In the genomic region with DNA sequence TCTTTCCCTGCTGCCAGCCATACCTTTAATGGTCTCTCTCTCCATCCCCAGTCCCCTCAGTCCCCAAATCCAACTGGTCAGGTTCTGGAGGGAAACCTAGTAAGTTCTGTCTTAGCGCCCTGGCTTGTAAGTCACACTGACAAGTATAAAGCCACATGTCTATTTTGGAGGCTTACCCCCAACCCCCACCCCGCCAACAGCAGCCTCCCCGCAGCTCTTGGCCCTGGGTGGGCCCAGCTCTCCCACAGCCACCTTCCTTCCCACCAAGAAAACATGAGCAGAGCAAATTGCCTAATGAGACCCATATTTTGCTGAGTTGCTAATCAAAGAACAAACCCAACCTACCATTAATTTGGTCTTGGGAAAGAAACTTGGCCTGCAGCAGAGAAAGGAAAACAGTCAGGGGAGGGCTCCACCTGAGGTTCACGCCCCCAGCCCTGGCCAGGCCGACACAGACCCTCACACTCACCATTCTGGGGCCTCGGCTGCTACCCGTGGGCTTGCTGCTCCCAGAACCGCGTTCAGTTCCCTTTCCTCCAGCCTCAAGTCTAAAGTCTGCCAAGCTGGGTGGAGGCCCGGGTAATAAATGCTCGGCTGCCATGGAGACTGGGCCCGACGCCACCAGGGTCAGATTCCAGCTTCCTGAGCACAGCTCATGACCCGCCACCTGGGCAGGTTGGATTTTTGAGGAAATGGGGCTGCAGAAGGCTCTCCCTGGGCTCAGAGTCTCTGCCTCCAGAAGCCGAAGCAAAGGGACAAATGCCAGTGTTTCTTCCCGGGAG, we compare ENCODE assay signal across 7 cellular contexts. TPM values are rescaled to one million over a fixed set of nuclear protein-coding genes. Genes with fewer than 3 reads are reported as not detected.
DNase-seq lines count a peak whose midpoint lies in the region; ATAC-seq and TF ChIP-seq lines count a peak whose summit lies in the region.

A gene with protein sequence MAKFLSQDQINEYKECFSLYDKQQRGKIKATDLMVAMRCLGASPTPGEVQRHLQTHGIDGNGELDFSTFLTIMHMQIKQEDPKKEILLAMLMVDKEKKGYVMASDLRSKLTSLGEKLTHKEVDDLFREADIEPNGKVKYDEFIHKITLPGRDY (minus strand): TSS at position 557 of the 782 bp plus-strand sequence. CDS start 85 bp downstream, at position 472.

- no peaks in the 10 kb centered on the region for H3K27me3 Mint-ChIP-seq in T-helper 17 cell

- H3K36me3 Mint-ChIP-seq in T-helper 17 cell (ENCODE audit: low read depth): no peaks in the 10 kb centered on the region

- H3K4me3 ChIP-seq in HUES6 (ENCODE audit: low read depth, low read length): no peak within 1 kb of the TSS
- no peak within 1 kb of the TSS for H3K4me3 ChIP-seq in iPS-20b (ENCODE audit: low read length)
- H3K4me3 ChIP-seq in stomach: peak within 1 kb of the TSS; percentile 22 to 40 (median 34)
- H3K4me3 ChIP-seq in Karpas-422 (ENCODE audit: low read length): no peak within 1 kb of the TSS

- WGBS in stomach, 5 donors: 19 to 29% (median 27%) methylated on average over 16 of the region's 16 CpGs

- H3K9me3 ChIP-seq in HUES6 (ENCODE audit: control insufficient read depth, insufficient read depth, low read depth, low read length): no peaks in the 10 kb centered on the region
- no peaks in the 10 kb centered on the region for H3K9me3 ChIP-seq in T-helper 17 cell (ENCODE audit: control insufficient read depth, low read length, poor library complexity, severe bottlenecking)
- no peaks in the 10 kb centered on the region for H3K9me3 ChIP-seq in iPS-20b (ENCODE audit: insufficient read depth, low read depth, low read length)
- H3K9me3 ChIP-seq in stomach: no peaks in the 10 kb centered on the region
- no peaks in the 10 kb centered on the region for H3K9me3 ChIP-seq in Karpas-422 (ENCODE audit: low read length)

- no peak within 1 kb of the TSS for H3K4me2 ChIP-seq in Karpas-422 (ENCODE audit: low read depth, low read length, poor library complexity, severe bottlenecking)

- H3K4me1 ChIP-seq in HUES6 (ENCODE audit: control insufficient read depth, insufficient read depth, low read length) (peaks cover 49% of the 10 kb centered on the region), iPS-20b (ENCODE audit: insufficient read depth, low read length) (peaks cover 21% of the 10 kb centered on the region), stomach (peaks cover 34 to 63% (median 43%) of the 10 kb centered on the region in 4 donors), Karpas-422 (ENCODE audit: low read length) (peaks cover 18% of the 10 kb centered on the region)

- H3K9ac ChIP-seq in HUES6 (ENCODE audit: low read length) (peak within 1 kb of the TSS; percentile 22), iPS-20b (ENCODE audit: low read depth, low read length) (0 out of 2 replicates have a peak within 1 kb of the TSS, but pooled peaks have one; percentile 13), Karpas-422 (ENCODE audit: low read length) (no peak within 1 kb of the TSS)

- no peaks in the 10 kb centered on the region for H3K9me2 ChIP-seq in Karpas-422 (replicated peaks; ENCODE audit: insufficient read depth, low read length)

- no peak for TF ChIP-seq CTCF in stomach (IDR thresholded peaks at IDR 0.05)

- peak within 1 kb of the TSS; percentile 12 for H3K4me3 Mint-ChIP-seq in T-helper 17 cell

- no peaks in the 10 kb centered on the region for H4K20me1 ChIP-seq in Karpas-422 (ENCODE audit: insufficient read depth, low read depth, low read length)

- peaks cover 11% of the 10 kb centered on the region for H3K4me1 Mint-ChIP-seq in T-helper 17 cell

- ATAC-seq in T-helper 17 cell: no peak

- no peak for DNase-seq in T-helper 17 cell
- DNase-seq in stomach: peak; percentile 90
- no peak for DNase-seq in activated gamma-delta T cell treated with Interleukin-2 at 50 U/mL for 16 hours
- no peak for DNase-seq in SHP77 (lab: John Stamatoyannopoulos, UW)
- DNase-seq in Karpas-422: no peak

- intact Hi-C loops in stomach (cut with DNase I; ENCODE audit: low total_unique reads): no loop called here

- H3K27ac ChIP-seq in HUES6 (ENCODE audit: low read depth, low read length): peak within 1 kb of the TSS; percentile 29
- no peak within 1 kb of the TSS for H3K27ac ChIP-seq in iPS-20b (ENCODE audit: low read length)
- H3K27ac ChIP-seq in stomach: peak within 1 kb of the TSS; percentile 34 to 84 (median 72)
- H3K27ac ChIP-seq in Karpas-422 (ENCODE audit: low read length): no peak within 1 kb of the TSS

- peaks cover 17% of the 10 kb centered on the region for H3K79me2 ChIP-seq in Karpas-422 (ENCODE audit: low read length)

- TF ChIP-seq POLR2A in stomach (IDR thresholded peaks at IDR 0.05): no peak

- H3K36me3 ChIP-seq in HUES6 (ENCODE audit: control insufficient read depth, insufficient read depth, low read length) (peaks cover 16% of the 10 kb centered on the region), iPS-20b (ENCODE audit: insufficient read depth, low read depth, low read length) (peaks cover 9% of the 10 kb centered on the region; the same call in 1 of the 2 replicates), stomach (peaks cover 0 to 7% (median 0%) of the 10 kb centered on the region in 4 donors), Karpas-422 (ENCODE audit: insufficient read depth, low read length) (no peaks in the 10 kb centered on the region)

- no peak within 1 kb of the TSS for H2AFZ ChIP-seq in Karpas-422 (ENCODE audit: low read length)

- no peak for TF ChIP-seq EP300 in stomach (IDR thresholded peaks at IDR 0.05)

- H3K27me3 ChIP-seq in HUES6 (ENCODE audit: control insufficient read depth, insufficient read depth, low read length): no peaks in the 10 kb centered on the region
- H3K27me3 ChIP-seq in iPS-20b (ENCODE audit: insufficient read depth, low read length): no peaks in the 10 kb centered on the region
- H3K27me3 ChIP-seq in stomach: no peaks in the 10 kb centered on the region
- no peaks in the 10 kb centered on the region for H3K27me3 ChIP-seq in Karpas-422 (ENCODE audit: low read length)

- H3K27ac Mint-ChIP-seq in T-helper 17 cell: peak within 1 kb of the TSS; percentile 43

RNA-seq across cellular contexts. Expression of the gene that starts here (rescaled TPM):
- 1 to 10 TPM; 2.4 to 2.6 TPM for total RNA-seq in T-helper 17 cell
- total RNA-seq in stomach: 10 to 100 TPM in 4 of 5 donors, 1 to 10 TPM in 1; 7.6 to 24.3 (median 14.9) TPM
- 10 to 100 TPM in 2 of 3 donors, 1 to 10 TPM in 1; 9.8 to 13.8 (median 12.1) TPM for polyA plus RNA-seq in stomach
- total RNA-seq in Karpas-422 (2014; rRNA removed; shearing (Covaris generic); ENCODE audit: low replicate concordance): 3.0 and 7.0 TPM in 2 replicates

Comparison
In these comparisons a context has a peak if more than half of its experiments do, and no peak if none do; other contexts are left out.
1. H3K27ac ChIP-seq: peak in HUES6 (single experiment) and stomach (5 of 5); none in iPS-20b (single experiment) and Karpas-422 (single experiment).
2. H3K4me3 ChIP-seq: peak in stomach (4 of 4); none in HUES6 (single experiment), iPS-20b (single experiment) and Karpas-422 (single experiment).